9 cellular contexts compared by ENCODE assay signal in genomic region chr2:39620067-39620466, GRCh38. TPM values are rescaled to one million over a fixed set of nuclear protein-coding genes. Genes with fewer than 3 reads are reported as not detected.
DNase-seq lines count a peak whose midpoint lies in the region; FAIRE-seq and TF ChIP-seq lines count a peak whose summit lies in the region.
"Had no signal": no experiment of that assay in that cellular context is flagged by ENCODE, and none has a peak within 500 bp of the region (broad histone marks: within the 10 kb centered on the region; RNA-seq: fewer than 3 reads in every experiment).

No MANE protein-coding gene starts in this region.

- H3K4me3 ChIP-seq in WERI-Rb-1 (ENCODE audit: low read depth, low read length) (no peak overlapping the region), suprapubic skin (no peak overlapping the region)

- no peak for TF ChIP-seq EP300 in suprapubic skin (IDR thresholded peaks at IDR 0.05)

- no peak overlapping the region for H3K27ac Mint-ChIP-seq in activated naive CD8-positive, alpha-beta T cell treated with anti-CD3 and anti-CD28 coated beads for 36 hours
- H3K27ac Mint-ChIP-seq: T-cell had no signal

- H3K9me3 ChIP-seq in WERI-Rb-1 (ENCODE audit: severe bottlenecking) (no peaks in the 10 kb centered on the region), suprapubic skin (no peaks in the 10 kb centered on the region)

- DNase-seq in AG09319 (ENCODE audit: extremely low read depth, low read depth) (peak; percentile 39), HTR-8/SVneo (ENCODE audit: insufficient read length, low spot score) (peak; percentile 67), left kidney (ENCODE audit: low read depth, low spot score) (peak; percentile 41), WERI-Rb-1 (no peak), GM12891 (ENCODE audit: insufficient read length, low spot score) (no peak), suprapubic skin (ENCODE audit: low spot score in 2 of 2) (no peak), DMS114 treated with DMSO at 0.1 percent for 48 hours (lab: John Stamatoyannopoulos, UW; ENCODE audit: unreplicated experiment) (no peak)
- DNase-seq in activated naive CD8-positive, alpha-beta T cell treated with anti-CD3 and anti-CD28 coated beads for 36 hours, result peak; percentile 20

- no peaks in the 10 kb centered on the region for H3K36me3 Mint-ChIP-seq in activated naive CD8-positive, alpha-beta T cell treated with anti-CD3 and anti-CD28 coated beads for 36 hours
- H3K36me3 Mint-ChIP-seq: T-cell had no signal

- no peak for TF ChIP-seq POLR2A in GM12891 (IDR thresholded peaks at IDR 0.05; ENCODE audit: low read depth, low read length)
- no peak for TF ChIP-seq POLR2A in suprapubic skin (IDR thresholded peaks at IDR 0.05)

- H3K36me3 ChIP-seq in WERI-Rb-1 (no peaks in the 10 kb centered on the region), suprapubic skin (no peaks in the 10 kb centered on the region)

- peaks cover 17% of the 10 kb centered on the region for H3K27me3 Mint-ChIP-seq in activated naive CD8-positive, alpha-beta T cell treated with anti-CD3 and anti-CD28 coated beads for 36 hours

- TF ChIP-seq CTCF in AG09319 (IDR thresholded peaks at IDR 0.05; ENCODE audit: low read depth, low read length) (no peak), WERI-Rb-1 (IDR thresholded peaks at IDR 0.05; ENCODE audit: low read depth, low read length) (no peak), suprapubic skin (IDR thresholded peaks at IDR 0.05) (no peak)

- FAIRE-seq in HTR-8/SVneo (lab: Jason Lieb, UNC) (peak; percentile 82), GM12891 (lab: Jason Lieb, UNC) (no peak)

- 15% methylated on average over 6 of the region's 6 CpGs for WGBS in suprapubic skin

- no peaks in the 10 kb centered on the region for H3K9me3 Mint-ChIP-seq in activated naive CD8-positive, alpha-beta T cell treated with anti-CD3 and anti-CD28 coated beads for 36 hours
- H3K9me3 Mint-ChIP-seq: T-cell had no signal

- H3K27ac ChIP-seq in WERI-Rb-1 (no peak overlapping the region), suprapubic skin (no peak overlapping the region)

- H3K4me1 Mint-ChIP-seq in activated naive CD8-positive, alpha-beta T cell treated with anti-CD3 and anti-CD28 coated beads for 36 hours, result peaks cover 6% of the 10 kb centered on the region

- peaks cover 4% of the 10 kb centered on the region for H3K4me1 ChIP-seq in suprapubic skin

- H3K27me3 ChIP-seq in WERI-Rb-1 (ENCODE audit: insufficient read depth, low read depth, severe bottlenecking), result no peaks in the 10 kb centered on the region
- H3K27me3 ChIP-seq in suprapubic skin, result no peaks in the 10 kb centered on the region

- H3K4me3 Mint-ChIP-seq in activated naive CD8-positive, alpha-beta T cell treated with anti-CD3 and anti-CD28 coated beads for 36 hours, result no peak overlapping the region
- H3K4me3 Mint-ChIP-seq: T-cell had no signal

TF ChIP-seq in GM12891, 5 proteins besides CTCF, POLR2A, EP300 and RAD21:
- no peak for TF ChIP-seq TAF1 (IDR thresholded peaks at IDR 0.05; ENCODE audit: low read depth, low read length)
- TF ChIP-seq POLR2AphosphoS5 (IDR thresholded peaks at IDR 0.05; ENCODE audit: low read depth, low read length), result no peak
- no peak for TF ChIP-seq POU2F2 (IDR thresholded peaks at IDR 0.05; ENCODE audit: low read depth, low read length)
- no peak for TF ChIP-seq SPI1 (IDR thresholded peaks at IDR 0.05; ENCODE audit: low read depth, low read length)
- no peak for TF ChIP-seq PAX5 (IDR thresholded peaks at IDR 0.05; ENCODE audit: insufficient read depth, low read length, severe bottlenecking)

RNA-seq across cellular contexts. Expression of gene TMEM178A, which starts 45.6 kb away (rescaled TPM):
- total RNA-seq in activated naive CD8-positive, alpha-beta T cell treated with anti-CD3 and anti-CD28 coated beads for 36 hours, result under 1 TPM; 0.16 TPM
- polyA plus RNA-seq in GM12891 (2012; ENCODE audit: low read depth, missing spikeins), result 0.89 TPM
- 1 to 10 TPM in 3 of 4 donors, under 1 TPM in 1; 0.68 to 7.4 (median 2.3) TPM for total RNA-seq in suprapubic skin

Comparison
In these comparisons a context has a peak if more than half of its experiments do, and no peak if none do; other contexts are left out.
1. DNase-seq: peak in AG09319 (single experiment), HTR-8/SVneo (single experiment), activated naive CD8-positive, alpha-beta T cell treated with anti-CD3 and anti-CD28 coated beads for 36 hours (single experiment) and left kidney (single experiment); none in WERI-Rb-1 (single experiment), GM12891 (single experiment), suprapubic skin (0 of 2) and DMS114 treated with DMSO at 0.1 percent for 48 hours (single experiment).